ENCODE assay signal across 1 cellular context in the genomic region with DNA sequence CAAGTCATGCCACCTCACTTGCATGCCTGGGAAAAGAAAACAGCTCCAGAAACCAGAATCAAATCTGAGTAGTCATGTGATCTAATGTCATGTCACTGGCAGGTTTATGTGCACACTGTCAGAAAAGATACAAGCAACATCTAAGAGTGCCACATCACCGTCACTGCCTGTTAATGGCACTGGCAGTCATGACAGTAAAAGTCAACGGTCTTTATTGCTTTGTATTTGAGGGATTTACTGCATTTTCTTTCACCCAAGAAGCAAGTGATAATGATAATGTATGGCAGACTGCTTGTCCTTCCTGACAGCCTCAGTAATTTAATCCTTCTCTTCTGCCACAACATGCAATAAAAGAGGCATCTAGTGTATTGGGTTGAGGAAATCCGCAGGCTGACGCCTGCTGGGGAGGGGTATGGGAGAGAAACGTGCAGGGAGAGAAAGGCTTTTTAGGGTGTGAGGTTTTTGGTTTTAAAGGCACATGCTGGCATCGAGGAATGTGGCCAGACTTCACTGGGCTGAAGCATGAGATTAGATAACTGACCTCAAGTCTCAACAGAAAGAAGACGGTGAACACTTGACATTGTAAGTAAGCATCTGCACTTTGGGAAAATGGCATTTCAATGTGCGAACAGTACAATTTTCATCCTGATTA.
TF ChIP-seq lines count a peak whose summit lies in the region.

No MANE protein-coding gene starts in this region.

TF ChIP-seq in HEK293, 187 proteins besides CTCF, POLR2A, EP300 and RAD21 (continued from another document and continues in another):
- TF ChIP-seq, protein P1, sequence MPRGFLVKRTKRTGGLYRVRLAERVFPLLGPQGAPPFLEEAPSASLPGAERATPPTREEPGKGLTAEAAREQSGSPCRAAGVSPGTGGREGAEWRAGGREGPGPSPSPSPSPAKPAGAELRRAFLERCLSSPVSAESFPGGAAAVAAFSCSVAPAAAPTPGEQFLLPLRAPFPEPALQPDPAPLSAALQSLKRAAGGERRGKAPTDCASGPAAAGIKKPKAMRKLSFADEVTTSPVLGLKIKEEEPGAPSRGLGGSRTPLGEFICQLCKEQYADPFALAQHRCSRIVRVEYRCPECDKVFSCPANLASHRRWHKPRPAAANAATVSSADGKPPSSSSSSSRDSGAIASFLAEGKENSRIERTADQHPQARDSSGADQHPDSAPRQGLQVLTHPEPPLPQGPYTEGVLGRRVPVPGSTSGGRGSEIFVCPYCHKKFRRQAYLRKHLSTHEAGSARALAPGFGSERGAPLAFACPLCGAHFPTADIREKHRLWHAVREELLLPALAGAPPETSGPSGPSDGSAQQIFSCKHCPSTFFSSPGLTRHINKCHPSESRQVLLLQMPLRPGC (tag by site-specific recombination; IDR thresholded peaks at IDR 0.05) = peak; percentile 30; the same call in 1 of the 2 replicates
- no peak for TF ChIP-seq ZNF366 (tag by site-specific recombination; conservative IDR thresholded peaks at IDR 0.05)
- no peak for TF ChIP-seq ZNF140 (tag by site-specific recombination; IDR thresholded peaks at IDR 0.05)
- TF ChIP-seq ZNF560 (tag by site-specific recombination; IDR thresholded peaks at IDR 0.05; ENCODE audit: borderline replicate concordance) = no peak
- no peak for TF ChIP-seq ZNF514 (tag by site-specific recombination; IDR thresholded peaks at IDR 0.05)
- peak; percentile 87 for TF ChIP-seq IKZF3 (tag by site-specific recombination; IDR thresholded peaks at IDR 0.05)
- TF ChIP-seq ZNF146 (tag by site-specific recombination; IDR thresholded peaks at IDR 0.05) = no peak
- TF ChIP-seq SP7 (tag by site-specific recombination; IDR thresholded peaks at IDR 0.05) = peak; percentile 97
- no peak for TF ChIP-seq ZNF292 (tag by site-specific recombination; IDR thresholded peaks at IDR 0.05; ENCODE audit: borderline replicate concordance, low read depth)
- peak; percentile 70 for TF ChIP-seq WT1 (tag by site-specific recombination; IDR thresholded peaks at IDR 0.05)
- no peak for TF ChIP-seq ZNF558 (tag by site-specific recombination; IDR thresholded peaks at IDR 0.05)
- peak; percentile 57 for TF ChIP-seq GFI1B (tag by site-specific recombination; IDR thresholded peaks at IDR 0.05)
- 0 out of 2 replicates have a peak, but pooled peaks have one; percentile 25 for TF ChIP-seq ZNF24 (tag by site-specific recombination; IDR thresholded peaks at IDR 0.05)
- no peak for TF ChIP-seq ZNF37A (tag by site-specific recombination; IDR thresholded peaks at IDR 0.05)
- TF ChIP-seq HOXC10 (CRISPR knock-in tag; IDR thresholded peaks at IDR 0.05) = no peak
- TF ChIP-seq ZNF792 (tag by site-specific recombination; IDR thresholded peaks at IDR 0.05) = 0 out of 2 replicates have a peak, but pooled peaks have one; percentile 63
- peak; percentile 25; the same call in 1 of the 2 replicates for TF ChIP-seq KLF16 (tag by site-specific recombination; IDR thresholded peaks at IDR 0.05)
- TF ChIP-seq, protein P2, sequence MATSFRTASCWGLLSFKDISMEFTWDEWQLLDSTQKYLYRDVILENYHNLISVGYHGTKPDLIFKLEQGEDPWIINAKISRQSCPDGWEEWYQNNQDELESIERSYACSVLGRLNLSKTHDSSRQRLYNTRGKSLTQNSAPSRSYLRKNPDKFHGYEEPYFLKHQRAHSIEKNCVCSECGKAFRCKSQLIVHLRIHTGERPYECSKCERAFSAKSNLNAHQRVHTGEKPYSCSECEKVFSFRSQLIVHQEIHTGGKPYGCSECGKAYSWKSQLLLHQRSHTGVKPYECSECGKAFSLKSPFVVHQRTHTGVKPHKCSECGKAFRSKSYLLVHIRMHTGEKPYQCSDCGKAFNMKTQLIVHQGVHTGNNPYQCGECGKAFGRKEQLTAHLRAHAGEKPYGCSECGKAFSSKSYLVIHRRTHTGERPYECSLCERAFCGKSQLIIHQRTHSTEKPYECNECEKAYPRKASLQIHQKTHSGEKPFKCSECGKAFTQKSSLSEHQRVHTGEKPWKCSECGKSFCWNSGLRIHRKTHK (tag by site-specific recombination; IDR thresholded peaks at IDR 0.05) = no peak
- TF ChIP-seq BCL11B (tag by site-specific recombination; IDR thresholded peaks at IDR 0.05; ENCODE audit: low read depth) = peak; percentile 81; the same call in 1 of the 2 replicates
- TF ChIP-seq ZNF394 (tag by site-specific recombination; IDR thresholded peaks at IDR 0.05; ENCODE audit: borderline replicate concordance) = peak; percentile 21; the same call in 1 of the 2 replicates
- TF ChIP-seq MZF1 (tag by site-specific recombination; IDR thresholded peaks at IDR 0.05; ENCODE audit: borderline replicate concordance) = peak; percentile 90
- TF ChIP-seq, protein P3, sequence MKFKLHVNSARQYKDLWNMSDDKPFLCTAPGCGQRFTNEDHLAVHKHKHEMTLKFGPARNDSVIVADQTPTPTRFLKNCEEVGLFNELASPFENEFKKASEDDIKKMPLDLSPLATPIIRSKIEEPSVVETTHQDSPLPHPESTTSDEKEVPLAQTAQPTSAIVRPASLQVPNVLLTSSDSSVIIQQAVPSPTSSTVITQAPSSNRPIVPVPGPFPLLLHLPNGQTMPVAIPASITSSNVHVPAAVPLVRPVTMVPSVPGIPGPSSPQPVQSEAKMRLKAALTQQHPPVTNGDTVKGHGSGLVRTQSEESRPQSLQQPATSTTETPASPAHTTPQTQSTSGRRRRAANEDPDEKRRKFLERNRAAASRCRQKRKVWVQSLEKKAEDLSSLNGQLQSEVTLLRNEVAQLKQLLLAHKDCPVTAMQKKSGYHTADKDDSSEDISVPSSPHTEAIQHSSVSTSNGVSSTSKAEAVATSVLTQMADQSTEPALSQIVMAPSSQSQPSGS (tag by site-specific recombination; IDR thresholded peaks at IDR 0.05; ENCODE audit: low read depth) = 0 out of 2 replicates have a peak, but pooled peaks have one; percentile 5
- TF ChIP-seq, protein P4, sequence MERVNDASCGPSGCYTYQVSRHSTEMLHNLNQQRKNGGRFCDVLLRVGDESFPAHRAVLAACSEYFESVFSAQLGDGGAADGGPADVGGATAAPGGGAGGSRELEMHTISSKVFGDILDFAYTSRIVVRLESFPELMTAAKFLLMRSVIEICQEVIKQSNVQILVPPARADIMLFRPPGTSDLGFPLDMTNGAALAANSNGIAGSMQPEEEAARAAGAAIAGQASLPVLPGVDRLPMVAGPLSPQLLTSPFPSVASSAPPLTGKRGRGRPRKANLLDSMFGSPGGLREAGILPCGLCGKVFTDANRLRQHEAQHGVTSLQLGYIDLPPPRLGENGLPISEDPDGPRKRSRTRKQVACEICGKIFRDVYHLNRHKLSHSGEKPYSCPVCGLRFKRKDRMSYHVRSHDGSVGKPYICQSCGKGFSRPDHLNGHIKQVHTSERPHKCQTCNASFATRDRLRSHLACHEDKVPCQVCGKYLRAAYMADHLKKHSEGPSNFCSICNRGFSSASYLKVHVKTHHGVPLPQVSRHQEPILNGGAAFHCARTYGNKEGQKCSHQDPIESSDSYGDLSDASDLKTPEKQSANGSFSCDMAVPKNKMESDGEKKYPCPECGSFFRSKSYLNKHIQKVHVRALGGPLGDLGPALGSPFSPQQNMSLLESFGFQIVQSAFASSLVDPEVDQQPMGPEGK (tag by site-specific recombination; IDR thresholded peaks at IDR 0.05) = 0 out of 2 replicates have a peak, but pooled peaks have one; percentile 19
- TF ChIP-seq ZNF561 (tag by site-specific recombination; IDR thresholded peaks at IDR 0.05; ENCODE audit: borderline replicate concordance) = peak; percentile 96
- TF ChIP-seq, protein P5, sequence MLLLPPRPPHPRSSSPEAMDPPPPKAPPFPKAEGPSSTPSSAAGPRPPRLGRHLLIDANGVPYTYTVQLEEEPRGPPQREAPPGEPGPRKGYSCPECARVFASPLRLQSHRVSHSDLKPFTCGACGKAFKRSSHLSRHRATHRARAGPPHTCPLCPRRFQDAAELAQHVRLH (tag by site-specific recombination; IDR thresholded peaks at IDR 0.05) = peak; percentile 96
- TF ChIP-seq ZNF391 (tag by site-specific recombination; IDR thresholded peaks at IDR 0.05; ENCODE audit: borderline replicate concordance, low read depth) = 0 out of 2 replicates have a peak, but pooled peaks have one; percentile 66
- TF ChIP-seq, protein P6, sequence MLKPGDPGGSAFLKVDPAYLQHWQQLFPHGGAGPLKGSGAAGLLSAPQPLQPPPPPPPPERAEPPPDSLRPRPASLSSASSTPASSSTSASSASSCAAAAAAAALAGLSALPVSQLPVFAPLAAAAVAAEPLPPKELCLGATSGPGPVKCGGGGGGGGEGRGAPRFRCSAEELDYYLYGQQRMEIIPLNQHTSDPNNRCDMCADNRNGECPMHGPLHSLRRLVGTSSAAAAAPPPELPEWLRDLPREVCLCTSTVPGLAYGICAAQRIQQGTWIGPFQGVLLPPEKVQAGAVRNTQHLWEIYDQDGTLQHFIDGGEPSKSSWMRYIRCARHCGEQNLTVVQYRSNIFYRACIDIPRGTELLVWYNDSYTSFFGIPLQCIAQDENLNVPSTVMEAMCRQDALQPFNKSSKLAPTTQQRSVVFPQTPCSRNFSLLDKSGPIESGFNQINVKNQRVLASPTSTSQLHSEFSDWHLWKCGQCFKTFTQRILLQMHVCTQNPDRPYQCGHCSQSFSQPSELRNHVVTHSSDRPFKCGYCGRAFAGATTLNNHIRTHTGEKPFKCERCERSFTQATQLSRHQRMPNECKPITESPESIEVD (tag by site-specific recombination; IDR thresholded peaks at IDR 0.05) = peak; percentile 96
- peak; percentile 50; the same call in 1 of the 2 replicates for TF ChIP-seq ZNF629 (tag by site-specific recombination; IDR thresholded peaks at IDR 0.05)
- no peak for TF ChIP-seq ZNF664 (tag by site-specific recombination; IDR thresholded peaks at IDR 0.05)
- no peak for TF ChIP-seq ZNF112 (tag by site-specific recombination; IDR thresholded peaks at IDR 0.05)
- peak; percentile 91 for TF ChIP-seq ZXDB (tag by site-specific recombination; IDR thresholded peaks at IDR 0.05)
- TF ChIP-seq ZNF132 (tag by site-specific recombination; IDR thresholded peaks at IDR 0.05; ENCODE audit: borderline replicate concordance) = no peak
- TF ChIP-seq, protein P7, sequence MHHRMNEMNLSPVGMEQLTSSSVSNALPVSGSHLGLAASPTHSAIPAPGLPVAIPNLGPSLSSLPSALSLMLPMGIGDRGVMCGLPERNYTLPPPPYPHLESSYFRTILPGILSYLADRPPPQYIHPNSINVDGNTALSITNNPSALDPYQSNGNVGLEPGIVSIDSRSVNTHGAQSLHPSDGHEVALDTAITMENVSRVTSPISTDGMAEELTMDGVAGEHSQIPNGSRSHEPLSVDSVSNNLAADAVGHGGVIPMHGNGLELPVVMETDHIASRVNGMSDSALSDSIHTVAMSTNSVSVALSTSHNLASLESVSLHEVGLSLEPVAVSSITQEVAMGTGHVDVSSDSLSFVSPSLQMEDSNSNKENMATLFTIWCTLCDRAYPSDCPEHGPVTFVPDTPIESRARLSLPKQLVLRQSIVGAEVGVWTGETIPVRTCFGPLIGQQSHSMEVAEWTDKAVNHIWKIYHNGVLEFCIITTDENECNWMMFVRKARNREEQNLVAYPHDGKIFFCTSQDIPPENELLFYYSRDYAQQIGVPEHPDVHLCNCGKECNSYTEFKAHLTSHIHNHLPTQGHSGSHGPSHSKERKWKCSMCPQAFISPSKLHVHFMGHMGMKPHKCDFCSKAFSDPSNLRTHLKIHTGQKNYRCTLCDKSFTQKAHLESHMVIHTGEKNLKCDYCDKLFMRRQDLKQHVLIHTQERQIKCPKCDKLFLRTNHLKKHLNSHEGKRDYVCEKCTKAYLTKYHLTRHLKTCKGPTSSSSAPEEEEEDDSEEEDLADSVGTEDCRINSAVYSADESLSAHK (tag by site-specific recombination; IDR thresholded peaks at IDR 0.05) = peak; percentile 93
- TF ChIP-seq, protein P8, sequence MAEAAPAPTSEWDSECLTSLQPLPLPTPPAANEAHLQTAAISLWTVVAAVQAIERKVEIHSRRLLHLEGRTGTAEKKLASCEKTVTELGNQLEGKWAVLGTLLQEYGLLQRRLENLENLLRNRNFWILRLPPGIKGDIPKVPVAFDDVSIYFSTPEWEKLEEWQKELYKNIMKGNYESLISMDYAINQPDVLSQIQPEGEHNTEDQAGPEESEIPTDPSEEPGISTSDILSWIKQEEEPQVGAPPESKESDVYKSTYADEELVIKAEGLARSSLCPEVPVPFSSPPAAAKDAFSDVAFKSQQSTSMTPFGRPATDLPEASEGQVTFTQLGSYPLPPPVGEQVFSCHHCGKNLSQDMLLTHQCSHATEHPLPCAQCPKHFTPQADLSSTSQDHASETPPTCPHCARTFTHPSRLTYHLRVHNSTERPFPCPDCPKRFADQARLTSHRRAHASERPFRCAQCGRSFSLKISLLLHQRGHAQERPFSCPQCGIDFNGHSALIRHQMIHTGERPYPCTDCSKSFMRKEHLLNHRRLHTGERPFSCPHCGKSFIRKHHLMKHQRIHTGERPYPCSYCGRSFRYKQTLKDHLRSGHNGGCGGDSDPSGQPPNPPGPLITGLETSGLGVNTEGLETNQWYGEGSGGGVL (tag by site-specific recombination; IDR thresholded peaks at IDR 0.05) = 0 out of 2 replicates have a peak, but pooled peaks have one; percentile 8
- TF ChIP-seq, protein P9, sequence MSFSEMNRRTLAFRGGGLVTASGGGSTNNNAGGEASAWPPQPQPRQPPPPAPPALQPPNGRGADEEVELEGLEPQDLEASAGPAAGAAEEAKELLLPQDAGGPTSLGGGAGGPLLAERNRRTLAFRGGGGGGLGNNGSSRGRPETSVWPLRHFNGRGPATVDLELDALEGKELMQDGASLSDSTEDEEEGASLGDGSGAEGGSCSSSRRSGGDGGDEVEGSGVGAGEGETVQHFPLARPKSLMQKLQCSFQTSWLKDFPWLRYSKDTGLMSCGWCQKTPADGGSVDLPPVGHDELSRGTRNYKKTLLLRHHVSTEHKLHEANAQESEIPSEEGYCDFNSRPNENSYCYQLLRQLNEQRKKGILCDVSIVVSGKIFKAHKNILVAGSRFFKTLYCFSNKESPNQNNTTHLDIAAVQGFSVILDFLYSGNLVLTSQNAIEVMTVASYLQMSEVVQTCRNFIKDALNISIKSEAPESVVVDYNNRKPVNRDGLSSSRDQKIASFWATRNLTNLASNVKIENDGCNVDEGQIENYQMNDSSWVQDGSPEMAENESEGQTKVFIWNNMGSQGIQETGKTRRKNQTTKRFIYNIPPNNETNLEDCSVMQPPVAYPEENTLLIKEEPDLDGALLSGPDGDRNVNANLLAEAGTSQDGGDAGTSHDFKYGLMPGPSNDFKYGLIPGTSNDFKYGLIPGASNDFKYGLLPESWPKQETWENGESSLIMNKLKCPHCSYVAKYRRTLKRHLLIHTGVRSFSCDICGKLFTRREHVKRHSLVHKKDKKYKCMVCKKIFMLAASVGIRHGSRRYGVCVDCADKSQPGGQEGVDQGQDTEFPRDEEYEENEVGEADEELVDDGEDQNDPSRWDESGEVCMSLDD (tag by site-specific recombination; IDR thresholded peaks at IDR 0.05) = no peak
- TF ChIP-seq SCRT1 (tag by site-specific recombination; IDR thresholded peaks at IDR 0.05; ENCODE audit: borderline replicate concordance) = peak; percentile 41; the same call in 1 of the 2 replicates
- TF ChIP-seq, protein P10, sequence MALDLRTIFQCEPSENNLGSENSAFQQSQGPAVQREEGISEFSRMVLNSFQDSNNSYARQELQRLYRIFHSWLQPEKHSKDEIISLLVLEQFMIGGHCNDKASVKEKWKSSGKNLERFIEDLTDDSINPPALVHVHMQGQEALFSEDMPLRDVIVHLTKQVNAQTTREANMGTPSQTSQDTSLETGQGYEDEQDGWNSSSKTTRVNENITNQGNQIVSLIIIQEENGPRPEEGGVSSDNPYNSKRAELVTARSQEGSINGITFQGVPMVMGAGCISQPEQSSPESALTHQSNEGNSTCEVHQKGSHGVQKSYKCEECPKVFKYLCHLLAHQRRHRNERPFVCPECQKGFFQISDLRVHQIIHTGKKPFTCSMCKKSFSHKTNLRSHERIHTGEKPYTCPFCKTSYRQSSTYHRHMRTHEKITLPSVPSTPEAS (tag by site-specific recombination; IDR thresholded peaks at IDR 0.05) = peak; percentile 61; the same call in 1 of the 2 replicates
- no peak for TF ChIP-seq GLIS2 (tag by site-specific recombination; IDR thresholded peaks at IDR 0.05)
- no peak for TF ChIP-seq ZNF266 (tag by site-specific recombination; IDR thresholded peaks at IDR 0.05; ENCODE audit: low read depth)
- 0 out of 2 replicates have a peak, but pooled peaks have one; percentile 34 for TF ChIP-seq ZNF10 (tag by site-specific recombination; IDR thresholded peaks at IDR 0.05)
- no peak for TF ChIP-seq KLF8 (tag by site-specific recombination; IDR thresholded peaks at IDR 0.05)
